ENCODE assay signal across 9 cellular contexts in genomic region chr12:57735952-57736742, GRCh38. TPM values are rescaled to one million over a fixed set of nuclear protein-coding genes. Genes with fewer than 3 reads are reported as not detected.
A peak's percentile ranks its signal among the peaks of the same experiment; 100 is the strongest.
DNase-seq lines count a peak whose midpoint lies in the region; ATAC-seq, FAIRE-seq and TF ChIP-seq lines count a peak whose summit lies in the region.
"Had no signal": no experiment of that assay in that cellular context is flagged by ENCODE, and none has a peak within 500 bp of the region (broad histone marks: within the 10 kb centered on the region; RNA-seq: fewer than 3 reads in every experiment).

No MANE protein-coding gene starts in this region.

- H3K4me3 ChIP-seq in WI38 (ENCODE audit: low read depth, low read length) (peak overlapping the region; percentile 27), iPS DF 6.9 (ENCODE audit: low read length) (peak overlapping the region; percentile 19; the same call in 1 of the 2 replicates), transverse colon (no peak overlapping the region)

- no peaks in the 10 kb centered on the region for H3K9me3 ChIP-seq in iPS DF 6.9 (ENCODE audit: control insufficient read depth, insufficient read depth, low read length)
- H3K9me3 ChIP-seq in transverse colon = no peaks in the 10 kb centered on the region

- TF ChIP-seq CTCF in WI38 (IDR thresholded peaks at IDR 0.05; ENCODE audit: low read depth, low read length) (peak; percentile 32; the same call in 1 of the 2 replicates), transverse colon (IDR thresholded peaks at IDR 0.05) (no peak)

- no peaks in the 10 kb centered on the region for H3K27me3 Mint-ChIP-seq in activated CD8-positive, alpha-beta memory T cell treated with anti-CD3 and anti-CD28 coated beads, Interleukin-2, amount 10 ng/mL, durations not matched to agents 7 days and 5 days

- TF ChIP-seq POLR2A in transverse colon (IDR thresholded peaks at IDR 0.05) = no peak

- H3K4me1 ChIP-seq in iPS DF 6.9 (ENCODE audit: control insufficient read depth, insufficient read depth, low read length) (peaks cover 3% of the 10 kb centered on the region; the same call in 1 of the 2 replicates), transverse colon (peaks cover 20 to 36% (median 26%) of the 10 kb centered on the region in 4 donors)

- FAIRE-seq in GM19239 (lab: Jason Lieb, UNC) = no peak
- FAIRE-seq: G401.6 had no signal

- H3K36me3 ChIP-seq in iPS DF 6.9 (ENCODE audit: control insufficient read depth, insufficient read depth, low read length) (no peaks in the 10 kb centered on the region), transverse colon (no peaks in the 10 kb centered on the region)

- H3K27ac ChIP-seq in iPS DF 6.9 (ENCODE audit: low read length) = no peak overlapping the region
- no peak overlapping the region for H3K27ac ChIP-seq in substantia nigra (ENCODE audit: low read depth, low read length, poor library complexity, severe bottlenecking)
- H3K27ac ChIP-seq in transverse colon = no peak overlapping the region

- TF ChIP-seq EP300 in transverse colon (IDR thresholded peaks at IDR 0.05; ENCODE audit: low read depth) = no peak

- no peaks in the 10 kb centered on the region for H3K9me3 Mint-ChIP-seq in activated CD8-positive, alpha-beta memory T cell treated with anti-CD3 and anti-CD28 coated beads, Interleukin-2, amount 10 ng/mL, durations not matched to agents 7 days and 5 days (ENCODE audit: low read depth)

- peak overlapping the region; percentile 37 for H3K27ac Mint-ChIP-seq in activated CD8-positive, alpha-beta memory T cell treated with anti-CD3 and anti-CD28 coated beads, Interleukin-2, amount 10 ng/mL, durations not matched to agents 7 days and 5 days

- H3K4me3 Mint-ChIP-seq in activated CD8-positive, alpha-beta memory T cell treated with anti-CD3 and anti-CD28 coated beads, Interleukin-2, amount 10 ng/mL, durations not matched to agents 7 days and 5 days = no peak overlapping the region

- peaks cover 68% of the 10 kb centered on the region for H3K27me3 ChIP-seq in iPS DF 6.9 (ENCODE audit: control insufficient read depth, insufficient read depth, low read length)
- peaks cover 88% of the 10 kb centered on the region for H3K27me3 ChIP-seq in transverse colon

- no CpG with 5 or more reads among the region's 49 CpGs for WGBS in iPS DF 6.9 (ENCODE audit: insufficient coverage, insufficient read length)
- WGBS in transverse colon (ENCODE audit: low coverage in 1 of 2), 2 donors = 24 to 35% methylated on average over 15 to 49 of the region's 49 CpGs

- CTCF ChIA-PET in activated CD8-positive, alpha-beta memory T cell treated with anti-CD3 and anti-CD28 coated beads, Interleukin-2, amount 10 ng/mL, durations not matched to agents 7 days and 5 days (lab: Charles Lee) = interaction anchor here (1.0 kb wide), 1 partner anchor 17 kb away, joined by 3 read pairs; no protein-coding TSS in a partner anchor

- DNase-seq in activated CD8-positive, alpha-beta memory T cell treated with anti-CD3 and anti-CD28 coated beads, Interleukin-2, amount 10 ng/mL, durations not matched to agents 7 days and 5 days = no peak
- no peak for DNase-seq in activated CD8-positive, alpha-beta memory T cell treated with anti-CD3 and anti-CD28 coated beads, Interleukin-2, amount 50 U/mL, for 4 hours
- DNase-seq in iPS DF 6.9 (ENCODE audit: low read depth, low spot score) (no peak), substantia nigra (lab: John Stamatoyannopoulos, UW) (peak in 26 of 49 donors; percentile 5 to 86 (median 26)), GM19239 (ENCODE audit: insufficient read length, low spot score) (no peak), HUDEP-2 (lab: John Stamatoyannopoulos, UW; ENCODE audit: unreplicated experiment in 76 of 76) (no peak), transverse colon (no peak)

- H3K4me1 Mint-ChIP-seq in activated CD8-positive, alpha-beta memory T cell treated with anti-CD3 and anti-CD28 coated beads, Interleukin-2, amount 10 ng/mL, durations not matched to agents 7 days and 5 days = peaks cover 21% of the 10 kb centered on the region

- no peak for ATAC-seq in activated CD8-positive, alpha-beta memory T cell treated with anti-CD3 and anti-CD28 coated beads, Interleukin-2, amount 10 ng/mL, durations not matched to agents 7 days and 5 days

- H3K36me3 Mint-ChIP-seq in activated CD8-positive, alpha-beta memory T cell treated with anti-CD3 and anti-CD28 coated beads, Interleukin-2, amount 10 ng/mL, durations not matched to agents 7 days and 5 days = peaks cover 35% of the 10 kb centered on the region

- in situ Hi-C loops in transverse colon (cut with MboI; ENCODE audit: low pct_ligation_motif_present in 1 of 4, low pct_unique_long_range_greater_than_20kb in 1 of 4, low sequenced_read_pairs in 3 of 4) = no loop called here

- intact Hi-C loops in transverse colon (cut with DNase I; ENCODE audit: low total_unique reads) = no loop called here

RNA-seq across cellular contexts. Expression of gene AGAP2, which starts 2.4 kb away (rescaled TPM):
- 10 to 100 TPM; 70.7 to 72.7 TPM for total RNA-seq in activated CD8-positive, alpha-beta memory T cell treated with anti-CD3 and anti-CD28 coated beads, Interleukin-2, amount 10 ng/mL, durations not matched to agents 7 days and 5 days
- 100 to 1,000 TPM in 1 of 4 donors, 1 to 10 TPM in 3; 1.2 to 125 (median 5.6) TPM for total RNA-seq in transverse colon

RNA-seq across cellular contexts. Expression of gene TSPAN31, which starts 8.7 kb away (rescaled TPM):
- total RNA-seq in activated CD8-positive, alpha-beta memory T cell treated with anti-CD3 and anti-CD28 coated beads, Interleukin-2, amount 10 ng/mL, durations not matched to agents 7 days and 5 days = 10 to 100 TPM in 1 of 2 experiments, 1 to 10 TPM in 1; 10.0 to 19.4 TPM
- total RNA-seq in transverse colon = 10 to 100 TPM; 20.6 to 73.3 (median 42.8) TPM

RNA-seq across cellular contexts. Expression of gene CDK4, which starts 16.0 kb away (rescaled TPM):
- total RNA-seq in activated CD8-positive, alpha-beta memory T cell treated with anti-CD3 and anti-CD28 coated beads, Interleukin-2, amount 10 ng/mL, durations not matched to agents 7 days and 5 days = 100 to 1,000 TPM; 127 to 167 TPM
- total RNA-seq in transverse colon = 100 to 1,000 TPM in 1 of 4 donors, 10 to 100 TPM in 3; 20.9 to 194 (median 47.8) TPM

RNA-seq across cellular contexts. Expression of gene MARCHF9, which starts 18.8 kb away (rescaled TPM):
- total RNA-seq in activated CD8-positive, alpha-beta memory T cell treated with anti-CD3 and anti-CD28 coated beads, Interleukin-2, amount 10 ng/mL, durations not matched to agents 7 days and 5 days = 10 to 100 TPM; 21.0 to 24.9 TPM
- total RNA-seq in transverse colon = 10 to 100 TPM in 2 of 4 donors, 1 to 10 TPM in 2; 1.5 to 24.1 (median 9.5) TPM

RNA-seq across cellular contexts. Expression of gene CYP27B1, which starts 30.7 kb away (rescaled TPM):
- total RNA-seq in activated CD8-positive, alpha-beta memory T cell treated with anti-CD3 and anti-CD28 coated beads, Interleukin-2, amount 10 ng/mL, durations not matched to agents 7 days and 5 days = 1 to 10 TPM; 4.5 to 5.4 TPM
- 1 to 10 TPM in 2 of 4 donors, under 1 TPM in 1, not detected in 1; 0.40 to 2.5 (median 2.3) TPM for total RNA-seq in transverse colon

Comparison
In these comparisons a context has a peak if more than half of its experiments do, and no peak if none do; other contexts are left out.
1. DNase-seq: peak in substantia nigra (26 of 49); none in activated CD8-positive, alpha-beta memory T cell treated with anti-CD3 and anti-CD28 coated beads, Interleukin-2, amount 10 ng/mL, durations not matched to agents 7 days and 5 days (single experiment), activated CD8-positive, alpha-beta memory T cell treated with anti-CD3 and anti-CD28 coated beads, Interleukin-2, amount 50 U/mL, for 4 hours (single experiment), iPS DF 6.9 (single experiment), GM19239 (single experiment), HUDEP-2 (0 of 76) and transverse colon (single experiment).
2. H3K4me3 ChIP-seq: peak in WI38 (single experiment) and iPS DF 6.9 (single experiment); none in transverse colon (0 of 4).